In the genomic region with DNA sequence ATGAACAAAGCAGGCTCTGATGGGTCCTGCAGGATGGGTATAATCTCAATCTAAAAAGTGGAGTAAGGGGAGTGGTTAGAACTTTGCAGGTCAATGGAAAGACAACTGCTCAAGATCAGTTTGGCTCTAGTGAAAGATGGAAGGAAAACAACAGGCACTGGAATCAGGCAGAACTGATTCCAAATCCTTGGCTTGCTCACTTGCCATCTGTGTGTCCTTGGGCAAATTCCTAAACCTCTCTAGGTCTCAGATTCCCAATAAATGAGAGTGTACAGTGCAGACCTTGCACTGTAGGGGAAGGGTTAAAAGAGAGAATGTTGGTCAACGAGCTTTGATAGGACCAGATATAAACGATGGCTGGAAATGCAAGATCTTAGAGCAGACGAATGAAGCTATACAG, we compare ENCODE assay signal across 23 cellular contexts.
"Had no signal": no experiment of that assay in that cellular context is flagged by ENCODE, and none has a peak within 500 bp of the region (broad histone marks: within the 10 kb centered on the region; RNA-seq: fewer than 3 reads in every experiment).

No MANE protein-coding gene starts in this region.

- H3K36me3 Mint-ChIP-seq: natural killer cell treated with Interleukin-12 subunit alpha and Interleukin-12 subunit beta and Interleukin-15 and Interleukin-18, amount 100 ng/mL, for 72 hours; stimulated activated effector memory CD8-positive, alpha-beta T cell treated with anti-CD3 and anti-CD28 coated beads, Interleukin-12 subunit alpha, Interleukin-12 subunit beta, amount 100 ng/mL, for 72 hours had no signal

- H3K27ac Mint-ChIP-seq: natural killer cell treated with Interleukin-12 subunit alpha and Interleukin-12 subunit beta and Interleukin-15 and Interleukin-18, amount 100 ng/mL, for 72 hours; nephron progenitor cell; stimulated activated effector memory CD8-positive, alpha-beta T cell treated with anti-CD3 and anti-CD28 coated beads, Interleukin-12 subunit alpha, Interleukin-12 subunit beta, amount 100 ng/mL, for 72 hours; stimulated activated naive B cell treated with anti-CD40 and anti-IgM and Interleukin-4, amounts not matched to agents 10 μg/mL and 1 μg/mL and 100 μg/mL, for 72 hours; stimulated activated naive CD8-positive, alpha-beta T cell treated with anti-CD3 and anti-CD28 coated beads, Interleukin-15, Interleukin-2, amounts not matched to agents 100 ng/mL and 50 ng/mL, for 24 hours had no signal

- H3K4me1 Mint-ChIP-seq: stimulated activated naive B cell treated with anti-CD40 and anti-IgM and Interleukin-4, amounts not matched to agents 10 μg/mL and 1 μg/mL and 100 μg/mL, for 72 hours had no signal

- H3K4me3 Mint-ChIP-seq: naive thymus-derived CD8-positive, alpha-beta T cell; natural killer cell treated with Interleukin-12 subunit alpha and Interleukin-12 subunit beta and Interleukin-15 and Interleukin-18, amount 100 ng/mL, for 72 hours; nephron progenitor cell; neural crest cell; stimulated activated effector memory CD8-positive, alpha-beta T cell treated with anti-CD3 and anti-CD28 coated beads, Interleukin-12 subunit alpha, Interleukin-12 subunit beta, amount 100 ng/mL, for 72 hours; stimulated activated naive B cell treated with anti-CD40 and anti-IgM and Interleukin-4, amounts not matched to agents 10 μg/mL and 1 μg/mL and 100 μg/mL, for 72 hours; stimulated activated naive CD8-positive, alpha-beta T cell treated with anti-CD3 and anti-CD28 coated beads, Interleukin-15, Interleukin-2, amounts not matched to agents 100 ng/mL and 50 ng/mL, for 24 hours had no signal

- H3K9me3 Mint-ChIP-seq: natural killer cell treated with Interleukin-12 subunit alpha and Interleukin-12 subunit beta and Interleukin-15 and Interleukin-18, amount 100 ng/mL, for 72 hours; nephron progenitor cell; neural crest cell; stimulated activated naive B cell treated with anti-CD40 and anti-IgM and Interleukin-4, amounts not matched to agents 10 μg/mL and 1 μg/mL and 100 μg/mL, for 72 hours; stimulated activated naive CD8-positive, alpha-beta T cell treated with anti-CD3 and anti-CD28 coated beads, Interleukin-15, Interleukin-2, amounts not matched to agents 100 ng/mL and 50 ng/mL, for 24 hours had no signal

- ATAC-seq: naive thymus-derived CD8-positive, alpha-beta T cell; natural killer cell treated with Interleukin-12 subunit alpha and Interleukin-12 subunit beta and Interleukin-15 and Interleukin-18, amount 100 ng/mL, for 72 hours; pancreas; psoas muscle; right cardiac atrium; right lobe of liver; stimulated activated effector memory CD8-positive, alpha-beta T cell treated with anti-CD3 and anti-CD28 coated beads, Interleukin-12 subunit alpha, Interleukin-12 subunit beta, amount 100 ng/mL, for 72 hours; stimulated activated naive B cell treated with anti-CD40 and anti-IgM and Interleukin-4, amounts not matched to agents 10 μg/mL and 1 μg/mL and 100 μg/mL, for 72 hours had no signal

- H3K27me3 Mint-ChIP-seq: naive thymus-derived CD8-positive, alpha-beta T cell; natural killer cell treated with Interleukin-12 subunit alpha and Interleukin-12 subunit beta and Interleukin-15 and Interleukin-18, amount 100 ng/mL, for 72 hours; stimulated activated naive B cell treated with anti-CD40 and anti-IgM and Interleukin-4, amounts not matched to agents 10 μg/mL and 1 μg/mL and 100 μg/mL, for 72 hours; stimulated activated naive CD8-positive, alpha-beta T cell treated with anti-CD3 and anti-CD28 coated beads, Interleukin-15, Interleukin-2, amounts not matched to agents 100 ng/mL and 50 ng/mL, for 24 hours had no signal

- DNase-seq: naive thymus-derived CD8-positive, alpha-beta T cell; nephron progenitor cell; nucleus accumbens; pancreas; psoas muscle; right cardiac atrium; right lobe of liver; sigmoid colon; small intestine; stimulated activated CD4-positive, alpha-beta T cell treated with anti-CD3 and anti-CD28 coated beads, Interleukin-15, amount 100 ng/mL, for 24 hours; stimulated activated CD4-positive, alpha-beta T cell treated with anti-CD3 and anti-CD28 coated beads, Interleukin-2, amount 100 ng/mL, for 24 hours; stimulated activated CD4-positive, alpha-beta T cell treated with anti-CD3 and anti-CD28 coated beads, Interleukin-2, amount 100 ng/mL, for 48 hours; stimulated activated CD4-positive, alpha-beta T cell treated with anti-CD3 and anti-CD28 coated beads, Interleukin-4, amount 100 ng/mL, for 24 hours; stimulated activated naive B cell treated with anti-CD40 and anti-IgM and Interleukin-4, amounts not matched to agents 10 μg/mL and 1 μg/mL and 100 μg/mL, for 72 hours; stimulated activated naive CD4-positive, alpha-beta T cell treated with Interleukin-2 at 50 U/mL for 16 hours; stomach; thyroid gland; trophoblast cell; upper lobe of left lung had no signal
